In genomic region chr6:105787747-105788146, GRCh38 we compare ENCODE assay signal across 19 cellular contexts.
"Had no signal": no experiment of that assay in that cellular context is flagged by ENCODE, and none has a peak within 500 bp of the region (broad histone marks: within the 10 kb centered on the region; RNA-seq: fewer than 3 reads in every experiment).

No MANE protein-coding gene starts in this region.

- H3K27ac Mint-ChIP-seq: activated naive CD4-positive, alpha-beta T cell treated with anti-CD3 and anti-CD28 coated beads, Interleukin-2, amount 50 U/mL, for 24 hours; mesothelial cell of epicardium had no signal

- H3K27me3 Mint-ChIP-seq: activated naive CD4-positive, alpha-beta T cell treated with anti-CD3 and anti-CD28 coated beads, Interleukin-2, amount 50 U/mL, for 24 hours had no signal

- H3K4me1 Mint-ChIP-seq: mesothelial cell of epicardium had no signal

- H3K79me2 ChIP-seq: hepatocyte had no signal

- H3K9me3 Mint-ChIP-seq: activated naive CD4-positive, alpha-beta T cell treated with anti-CD3 and anti-CD28 coated beads, Interleukin-2, amount 50 U/mL, for 24 hours; activated T-cell treated with anti-CD3 and anti-CD28 coated beads, Interleukin-2, amount 50 U/mL, for 4 hours; mesothelial cell of epicardium had no signal

- H3K9me3 ChIP-seq: ascending aorta, SJSA1, spleen, tibial artery, vagina had no signal

- H3K27me3 ChIP-seq: ascending aorta, hepatocyte, SJSA1, spleen, vagina had no signal

- ATAC-seq: left lobe of liver had no signal

- H3K4me1 ChIP-seq: ascending aorta, SJSA1, tibial artery had no signal

- H3K4me3 Mint-ChIP-seq: activated naive CD4-positive, alpha-beta T cell treated with anti-CD3 and anti-CD28 coated beads, Interleukin-2, amount 50 U/mL, for 24 hours; activated T-cell treated with anti-CD3 and anti-CD28 coated beads, Interleukin-2, amount 50 U/mL, for 4 hours; mesothelial cell of epicardium had no signal

- H3K4me2 ChIP-seq: hepatocyte had no signal

- H3K36me3 Mint-ChIP-seq: activated naive CD4-positive, alpha-beta T cell treated with anti-CD3 and anti-CD28 coated beads, Interleukin-2, amount 50 U/mL, for 24 hours; mesothelial cell of epicardium had no signal

- H3K36me3 ChIP-seq: ascending aorta, SJSA1, spleen, tibial artery, vagina had no signal

- H2AFZ ChIP-seq: hepatocyte had no signal

- H3K27ac ChIP-seq: ascending aorta, coronary artery, hepatocyte, SJSA1, spleen, tibial artery, vagina had no signal

- H3K4me3 ChIP-seq: ascending aorta, coronary artery, hepatocyte, lung, SJSA1, spleen, tibial artery, vagina had no signal

- DNase-seq: activated gamma-delta T cell; activated T-cell treated with anti-CD3 and anti-CD28 coated beads, Interleukin-2, amount 50 U/mL, for 4 hours; erythroblast; islet precursor cell; occipital lobe; retina; spleen; stimulated activated naive CD4-positive, alpha-beta T cell treated with Interleukin-2 at 50 U/mL for 16 hours; substantia nigra; tibial artery had no signal
